ENCODE assay signal across 28 cellular contexts in the genomic region with DNA sequence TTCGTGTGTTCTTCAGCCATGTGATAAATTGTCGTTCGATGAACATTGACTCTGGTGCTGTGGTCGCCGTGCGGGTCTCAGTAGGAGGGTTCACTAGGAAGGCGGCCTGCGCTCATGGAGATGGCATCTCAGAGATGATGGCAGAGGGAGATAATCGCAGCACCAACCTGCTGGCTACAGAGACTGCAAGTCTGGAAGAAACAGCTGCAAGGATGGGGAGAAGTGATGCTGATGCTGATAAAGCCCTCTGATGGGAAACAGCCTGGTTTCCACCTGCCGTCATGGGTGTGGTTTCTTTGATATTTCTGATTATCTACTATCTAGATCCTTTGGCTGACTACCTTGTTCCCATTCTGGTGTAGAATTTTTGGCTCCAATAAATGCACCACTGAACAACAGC.
"Had no signal": no experiment of that assay in that cellular context is flagged by ENCODE, and none has a peak within 500 bp of the region (broad histone marks: within the 10 kb centered on the region; RNA-seq: fewer than 3 reads in every experiment).

No MANE protein-coding gene starts in this region.

- H3K4me1 ChIP-seq: colonic mucosa, esophagus muscularis mucosa, esophagus squamous epithelium, foreskin keratinocyte, gastrocnemius medialis, gastroesophageal sphincter, heart left ventricle had no signal

- H3K27me3 Mint-ChIP-seq: dendritic cell treated with granulocyte-macrophage colony-stimulating factor and Interleukin-4, amounts not matched to agents 40 ng/mL and 50 ng/mL, for 4 days; effector memory CD8-positive, alpha-beta T cell had no signal

- H3K27ac Mint-ChIP-seq: dendritic cell treated with granulocyte-macrophage colony-stimulating factor and Interleukin-4, amounts not matched to agents 40 ng/mL and 50 ng/mL, for 4 days; effector memory CD8-positive, alpha-beta T cell; endodermal cell had no signal

- H3K4me3 Mint-ChIP-seq: dendritic cell treated with granulocyte-macrophage colony-stimulating factor and Interleukin-4, amounts not matched to agents 40 ng/mL and 50 ng/mL, for 4 days; effector memory CD8-positive, alpha-beta T cell; endodermal cell had no signal

- DNase-seq: colonic mucosa; cortex of kidney; dermis blood vessel endothelial cell; dorsolateral prefrontal cortex; effector CD4-positive, alpha-beta T cell; effector CD8-positive, alpha-beta T cell; effector memory CD4-positive, alpha-beta T cell; effector memory CD8-positive, alpha-beta T cell; endodermal cell; erythroblast; esophagus squamous epithelium; foreskin fibroblast; foreskin keratinocyte; foreskin melanocyte; gastrocnemius medialis; glutamatergic neuron; head of caudate nucleus; heart left ventricle had no signal

- H3K4me3 ChIP-seq: colonic mucosa, coronary artery, dorsolateral prefrontal cortex, esophagus muscularis mucosa, esophagus squamous epithelium, gastrocnemius medialis, gastroesophageal sphincter, heart left ventricle had no signal

- H3K27me3 ChIP-seq: colonic mucosa, esophagus muscularis mucosa, esophagus squamous epithelium, foreskin keratinocyte, gastrocnemius medialis, gastroesophageal sphincter had no signal

- H3K36me3 ChIP-seq: colonic mucosa, esophagus muscularis mucosa, esophagus squamous epithelium, gastrocnemius medialis, gastroesophageal sphincter, heart left ventricle had no signal

- ATAC-seq: effector memory CD8-positive, alpha-beta T cell; esophagus mucosa; foreskin keratinocyte; gastrocnemius medialis; gastroesophageal sphincter; heart left ventricle had no signal

- FAIRE-seq: colon, endometrium, endothelial cell of umbilical vein, frontal cortex had no signal

- H3K4me1 Mint-ChIP-seq: endodermal cell had no signal

- H3K27ac ChIP-seq: colonic mucosa, coronary artery, dorsolateral prefrontal cortex, epithelial cell of prostate, esophagus muscularis mucosa, esophagus squamous epithelium, foreskin keratinocyte, gastrocnemius medialis, gastroesophageal sphincter, heart left ventricle had no signal

- H3K9me3 ChIP-seq: colonic mucosa, esophagus muscularis mucosa, esophagus squamous epithelium, gastrocnemius medialis had no signal
